1 cellular context compared by ENCODE assay signal in the genomic region with DNA sequence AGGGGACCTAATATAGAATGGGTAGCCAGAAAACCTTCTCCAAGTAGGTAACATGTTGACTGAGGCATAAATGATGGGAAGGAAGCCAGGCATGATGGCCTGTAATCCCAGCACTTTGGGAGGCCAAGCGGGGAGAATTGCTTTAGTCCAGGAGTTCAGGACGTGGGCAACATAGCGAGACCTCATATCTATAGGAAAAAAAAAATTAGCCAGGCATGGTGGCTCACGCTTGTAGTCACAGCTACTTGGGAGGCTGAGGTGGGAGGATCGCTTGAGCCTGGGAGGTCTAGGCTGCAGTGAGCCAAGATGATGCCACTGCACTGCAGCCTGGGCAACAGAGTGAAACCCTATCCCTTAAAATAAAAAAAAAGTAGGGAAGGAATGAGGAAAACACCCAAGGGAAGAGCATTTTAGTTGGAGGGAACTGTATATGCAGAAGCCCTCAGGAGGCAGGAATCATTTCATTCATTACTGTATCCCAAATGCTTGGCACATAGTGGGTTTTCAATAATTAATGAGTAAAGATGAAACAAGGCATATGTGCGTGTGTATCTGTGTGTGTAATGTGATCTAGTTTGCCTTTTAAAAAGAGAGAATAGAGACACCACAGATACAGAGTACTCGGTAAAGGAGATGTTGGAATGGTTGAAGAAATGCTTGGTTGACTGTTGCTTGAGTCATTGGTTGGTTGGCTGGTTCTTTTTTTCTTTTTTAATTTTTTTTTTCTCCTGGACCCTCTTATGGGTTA.
TF ChIP-seq lines count a peak whose summit lies in the region.

No MANE protein-coding gene starts in this region.

TF ChIP-seq in IMR-90, 13 proteins besides CTCF, POLR2A, EP300 and RAD21:
- TF ChIP-seq RFX5 (IDR thresholded peaks at IDR 0.05; ENCODE audit: low read depth, low read length) (no peak), BHLHE40 (IDR thresholded peaks at IDR 0.05; ENCODE audit: low read depth, low read length) (no peak), RCOR1 (IDR thresholded peaks at IDR 0.05; ENCODE audit: insufficient replicate concordance, low read length) (no peak), CHD1 (IDR thresholded peaks at IDR 0.05; ENCODE audit: low read depth, low read length) (no peak), NFE2L2 (IDR thresholded peaks at IDR 0.05; ENCODE audit: low read depth, low read length) (no peak), MAZ (IDR thresholded peaks at IDR 0.05; ENCODE audit: borderline replicate concordance, low read depth, low read length) (no peak), MXI1 (IDR thresholded peaks at IDR 0.05; ENCODE audit: borderline replicate concordance, low read depth, low read length) (no peak), FOS (IDR thresholded peaks at IDR 0.05; ENCODE audit: low read depth, low read length) (no peak), SMC3 (IDR thresholded peaks at IDR 0.05; ENCODE audit: low read depth, low read length) (no peak), MAFK (IDR thresholded peaks at IDR 0.05; ENCODE audit: low read depth, low read length) (no peak), CEBPB (IDR thresholded peaks at IDR 0.05; ENCODE audit: low read depth, low read length) (no peak)
- TF ChIP-seq, protein P1, sequence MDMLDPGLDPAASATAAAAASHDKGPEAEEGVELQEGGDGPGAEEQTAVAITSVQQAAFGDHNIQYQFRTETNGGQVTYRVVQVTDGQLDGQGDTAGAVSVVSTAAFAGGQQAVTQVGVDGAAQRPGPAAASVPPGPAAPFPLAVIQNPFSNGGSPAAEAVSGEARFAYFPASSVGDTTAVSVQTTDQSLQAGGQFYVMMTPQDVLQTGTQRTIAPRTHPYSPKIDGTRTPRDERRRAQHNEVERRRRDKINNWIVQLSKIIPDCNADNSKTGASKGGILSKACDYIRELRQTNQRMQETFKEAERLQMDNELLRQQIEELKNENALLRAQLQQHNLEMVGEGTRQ (IDR thresholded peaks at IDR 0.05; ENCODE audit: low read depth, low read length) = no peak
- TF ChIP-seq, protein P2, sequence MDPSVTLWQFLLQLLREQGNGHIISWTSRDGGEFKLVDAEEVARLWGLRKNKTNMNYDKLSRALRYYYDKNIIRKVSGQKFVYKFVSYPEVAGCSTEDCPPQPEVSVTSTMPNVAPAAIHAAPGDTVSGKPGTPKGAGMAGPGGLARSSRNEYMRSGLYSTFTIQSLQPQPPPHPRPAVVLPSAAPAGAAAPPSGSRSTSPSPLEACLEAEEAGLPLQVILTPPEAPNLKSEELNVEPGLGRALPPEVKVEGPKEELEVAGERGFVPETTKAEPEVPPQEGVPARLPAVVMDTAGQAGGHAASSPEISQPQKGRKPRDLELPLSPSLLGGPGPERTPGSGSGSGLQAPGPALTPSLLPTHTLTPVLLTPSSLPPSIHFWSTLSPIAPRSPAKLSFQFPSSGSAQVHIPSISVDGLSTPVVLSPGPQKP (IDR thresholded peaks at IDR 0.05; ENCODE audit: borderline replicate concordance, low read depth, low read length) = no peak
TF ChIP-seq in IMR-90: peak in this region for 0.
